In the genomic region with DNA sequence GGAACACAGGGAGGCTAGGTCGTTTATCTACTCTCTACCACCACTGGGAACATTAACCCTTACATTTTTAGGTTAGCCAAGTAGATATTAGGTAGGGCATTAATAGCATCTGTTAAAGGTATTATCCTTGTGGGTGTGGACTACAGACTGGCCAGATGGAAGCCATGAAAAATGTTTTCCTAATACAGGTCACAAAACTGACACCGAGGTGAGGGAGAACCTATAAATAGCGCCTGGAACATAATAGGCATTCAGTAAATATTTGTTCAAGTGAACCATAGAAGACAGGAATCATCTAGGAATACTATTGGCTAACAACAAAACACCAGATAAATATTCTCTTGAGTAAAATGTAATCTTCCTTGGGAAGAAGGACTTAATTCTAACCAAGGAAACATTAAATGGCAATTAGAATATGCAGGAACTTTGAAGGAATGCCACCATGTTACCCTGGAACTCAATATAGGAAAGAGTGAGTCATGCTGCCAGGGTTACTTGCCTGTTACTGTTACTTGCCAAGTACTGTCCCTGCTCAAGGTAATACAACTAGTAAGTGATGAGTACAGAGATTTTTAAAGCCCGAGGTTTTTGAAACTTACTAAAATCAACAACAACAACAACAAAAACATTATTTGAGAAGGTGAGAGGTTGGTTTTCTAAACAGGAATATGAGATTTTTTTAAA, we compare ENCODE assay signal across 1 cellular context.
TF ChIP-seq lines count a peak whose summit lies in the region.

No MANE protein-coding gene starts in this region.

TF ChIP-seq in GM23338, 12 proteins besides CTCF, POLR2A, EP300 and RAD21:
- TF ChIP-seq, protein P1, sequence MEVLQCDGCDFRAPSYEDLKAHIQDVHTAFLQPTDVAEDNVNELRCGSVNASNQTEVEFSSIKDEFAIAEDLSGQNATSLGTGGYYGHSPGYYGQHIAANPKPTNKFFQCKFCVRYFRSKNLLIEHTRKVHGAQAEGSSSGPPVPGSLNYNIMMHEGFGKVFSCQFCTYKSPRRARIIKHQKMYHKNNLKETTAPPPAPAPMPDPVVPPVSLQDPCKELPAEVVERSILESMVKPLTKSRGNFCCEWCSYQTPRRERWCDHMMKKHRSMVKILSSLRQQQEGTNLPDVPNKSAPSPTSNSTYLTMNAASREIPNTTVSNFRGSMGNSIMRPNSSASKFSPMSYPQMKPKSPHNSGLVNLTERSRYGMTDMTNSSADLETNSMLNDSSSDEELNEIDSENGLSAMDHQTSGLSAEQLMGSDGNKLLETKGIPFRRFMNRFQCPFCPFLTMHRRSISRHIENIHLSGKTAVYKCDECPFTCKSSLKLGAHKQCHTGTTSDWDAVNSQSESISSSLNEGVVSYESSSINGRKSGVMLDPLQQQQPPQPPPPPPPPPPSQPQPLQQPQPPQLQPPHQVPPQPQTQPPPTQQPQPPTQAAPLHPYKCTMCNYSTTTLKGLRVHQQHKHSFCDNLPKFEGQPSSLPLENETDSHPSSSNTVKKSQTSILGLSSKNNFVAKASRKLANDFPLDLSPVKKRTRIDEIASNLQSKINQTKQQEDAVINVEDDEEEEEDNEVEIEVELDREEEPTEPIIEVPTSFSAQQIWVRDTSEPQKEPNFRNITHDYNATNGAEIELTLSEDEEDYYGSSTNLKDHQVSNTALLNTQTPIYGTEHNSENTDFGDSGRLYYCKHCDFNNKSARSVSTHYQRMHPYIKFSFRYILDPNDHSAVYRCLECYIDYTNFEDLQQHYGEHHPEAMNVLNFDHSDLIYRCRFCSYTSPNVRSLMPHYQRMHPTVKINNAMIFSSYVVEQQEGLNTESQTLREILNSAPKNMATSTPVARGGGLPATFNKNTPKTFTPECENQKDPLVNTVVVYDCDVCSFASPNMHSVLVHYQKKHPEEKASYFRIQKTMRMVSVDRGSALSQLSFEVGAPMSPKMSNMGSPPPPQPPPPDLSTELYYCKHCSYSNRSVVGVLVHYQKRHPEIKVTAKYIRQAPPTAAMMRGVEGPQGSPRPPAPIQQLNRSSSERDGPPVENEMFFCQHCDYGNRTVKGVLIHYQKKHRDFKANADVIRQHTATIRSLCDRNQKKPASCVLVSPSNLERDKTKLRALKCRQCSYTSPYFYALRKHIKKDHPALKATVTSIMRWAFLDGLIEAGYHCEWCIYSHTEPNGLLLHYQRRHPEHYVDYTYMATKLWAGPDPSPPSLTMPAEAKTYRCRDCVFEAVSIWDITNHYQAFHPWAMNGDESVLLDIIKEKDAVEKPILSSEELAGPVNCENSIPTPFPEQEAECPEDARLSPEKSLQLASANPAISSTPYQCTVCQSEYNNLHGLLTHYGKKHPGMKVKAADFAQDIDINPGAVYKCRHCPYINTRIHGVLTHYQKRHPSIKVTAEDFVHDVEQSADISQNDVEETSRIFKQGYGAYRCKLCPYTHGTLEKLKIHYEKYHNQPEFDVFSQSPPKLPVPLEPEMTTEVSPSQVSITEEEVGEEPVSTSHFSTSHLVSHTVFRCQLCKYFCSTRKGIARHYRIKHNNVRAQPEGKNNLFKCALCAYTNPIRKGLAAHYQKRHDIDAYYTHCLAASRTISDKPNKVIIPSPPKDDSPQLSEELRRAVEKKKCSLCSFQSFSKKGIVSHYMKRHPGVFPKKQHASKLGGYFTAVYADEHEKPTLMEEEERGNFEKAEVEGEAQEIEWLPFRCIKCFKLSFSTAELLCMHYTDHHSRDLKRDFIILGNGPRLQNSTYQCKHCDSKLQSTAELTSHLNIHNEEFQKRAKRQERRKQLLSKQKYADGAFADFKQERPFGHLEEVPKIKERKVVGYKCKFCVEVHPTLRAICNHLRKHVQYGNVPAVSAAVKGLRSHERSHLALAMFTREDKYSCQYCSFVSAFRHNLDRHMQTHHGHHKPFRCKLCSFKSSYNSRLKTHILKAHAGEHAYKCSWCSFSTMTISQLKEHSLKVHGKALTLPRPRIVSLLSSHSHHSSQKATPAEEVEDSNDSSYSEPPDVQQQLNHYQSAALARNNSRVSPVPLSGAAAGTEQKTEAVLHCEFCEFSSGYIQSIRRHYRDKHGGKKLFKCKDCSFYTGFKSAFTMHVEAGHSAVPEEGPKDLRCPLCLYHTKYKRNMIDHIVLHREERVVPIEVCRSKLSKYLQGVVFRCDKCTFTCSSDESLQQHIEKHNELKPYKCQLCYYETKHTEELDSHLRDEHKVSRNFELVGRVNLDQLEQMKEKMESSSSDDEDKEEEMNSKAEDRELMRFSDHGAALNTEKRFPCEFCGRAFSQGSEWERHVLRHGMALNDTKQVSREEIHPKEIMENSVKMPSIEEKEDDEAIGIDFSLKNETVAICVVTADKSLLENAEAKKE (CRISPR knock-in tag; IDR thresholded peaks at IDR 0.05), result no peak
- TF ChIP-seq, protein P2, sequence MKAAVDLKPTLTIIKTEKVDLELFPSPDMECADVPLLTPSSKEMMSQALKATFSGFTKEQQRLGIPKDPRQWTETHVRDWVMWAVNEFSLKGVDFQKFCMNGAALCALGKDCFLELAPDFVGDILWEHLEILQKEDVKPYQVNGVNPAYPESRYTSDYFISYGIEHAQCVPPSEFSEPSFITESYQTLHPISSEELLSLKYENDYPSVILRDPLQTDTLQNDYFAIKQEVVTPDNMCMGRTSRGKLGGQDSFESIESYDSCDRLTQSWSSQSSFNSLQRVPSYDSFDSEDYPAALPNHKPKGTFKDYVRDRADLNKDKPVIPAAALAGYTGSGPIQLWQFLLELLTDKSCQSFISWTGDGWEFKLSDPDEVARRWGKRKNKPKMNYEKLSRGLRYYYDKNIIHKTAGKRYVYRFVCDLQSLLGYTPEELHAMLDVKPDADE (IDR thresholded peaks at IDR 0.05), result no peak
- TF ChIP-seq NANOG (IDR thresholded peaks at IDR 0.05; ENCODE audit: borderline replicate concordance), result no peak
- TF ChIP-seq ZNF114 (CRISPR knock-in tag; IDR thresholded peaks at IDR 0.05), result no peak
- no peak for TF ChIP-seq CREB1 (CRISPR knock-in tag; IDR thresholded peaks at IDR 0.05; ENCODE audit: low read depth)
- TF ChIP-seq STAT1 (IDR thresholded peaks at IDR 0.05; ENCODE audit: unreplicated experiment), result no peak
- TF ChIP-seq ZNF331 (CRISPR knock-in tag; IDR thresholded peaks at IDR 0.05; ENCODE audit: low read depth), result no peak
- no peak for TF ChIP-seq POLR2AphosphoS5 (IDR thresholded peaks at IDR 0.05; ENCODE audit: low read depth)
- TF ChIP-seq REST (IDR thresholded peaks at IDR 0.05; ENCODE audit: unreplicated experiment), result no peak
- no peak for TF ChIP-seq EZH2phosphoT487 (IDR thresholded peaks at IDR 0.05; ENCODE audit: unreplicated experiment)
- no peak for TF ChIP-seq JUNB (IDR thresholded peaks at IDR 0.05; ENCODE audit: unreplicated experiment)
- TF ChIP-seq EZH2 (IDR thresholded peaks at IDR 0.05; ENCODE audit: low read depth, unreplicated experiment), result no peak
